1 cellular context compared by ENCODE assay signal in the genomic region with DNA sequence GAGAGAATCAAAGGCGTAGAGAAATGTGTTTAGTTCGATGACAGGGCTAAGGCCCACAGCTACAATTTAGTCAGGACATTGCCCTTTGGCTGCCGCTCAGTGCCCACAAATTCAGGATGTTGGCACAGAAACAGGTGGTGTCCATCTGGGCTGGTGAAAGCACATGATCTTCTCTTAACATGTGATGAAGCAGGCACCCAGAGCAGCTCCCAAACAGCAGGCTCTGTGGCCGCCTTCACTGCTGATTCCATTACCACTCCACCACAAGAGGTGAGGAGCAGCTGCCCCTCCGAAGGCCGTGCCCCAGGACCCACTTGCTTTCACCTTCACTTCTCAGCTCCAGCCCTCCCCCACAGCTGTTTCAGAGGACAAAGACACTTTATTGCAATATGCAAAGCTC.
TF ChIP-seq lines count a peak whose summit lies in the region.

No MANE protein-coding gene starts in this region.

TF ChIP-seq in WTC11, 78 proteins besides CTCF, POLR2A, EP300 and RAD21 (continued from another document):
- TF ChIP-seq, protein P1, sequence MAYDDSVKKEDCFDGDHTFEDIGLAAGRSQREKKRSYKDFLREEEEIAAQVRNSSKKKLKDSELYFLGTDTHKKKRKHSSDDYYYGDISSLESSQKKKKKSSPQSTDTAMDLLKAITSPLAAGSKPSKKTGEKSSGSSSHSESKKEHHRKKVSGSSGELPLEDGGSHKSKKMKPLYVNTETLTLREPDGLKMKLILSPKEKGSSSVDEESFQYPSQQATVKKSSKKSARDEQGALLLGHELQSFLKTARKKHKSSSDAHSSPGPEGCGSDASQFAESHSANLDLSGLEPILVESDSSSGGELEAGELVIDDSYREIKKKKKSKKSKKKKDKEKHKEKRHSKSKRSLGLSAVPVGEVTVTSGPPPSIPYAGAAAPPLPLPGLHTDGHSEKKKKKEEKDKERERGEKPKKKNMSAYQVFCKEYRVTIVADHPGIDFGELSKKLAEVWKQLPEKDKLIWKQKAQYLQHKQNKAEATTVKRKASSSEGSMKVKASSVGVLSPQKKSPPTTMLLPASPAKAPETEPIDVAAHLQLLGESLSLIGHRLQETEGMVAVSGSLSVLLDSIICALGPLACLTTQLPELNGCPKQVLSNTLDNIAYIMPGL (CRISPR knock-in tag; IDR thresholded peaks at IDR 0.05), result no peak
- no peak for TF ChIP-seq IRF2 (CRISPR knock-in tag; IDR thresholded peaks at IDR 0.05; ENCODE audit: borderline replicate concordance, low read depth)
- no peak for TF ChIP-seq TEAD1 (CRISPR knock-in tag; IDR thresholded peaks at IDR 0.05)
- no peak for TF ChIP-seq ETV6 (CRISPR knock-in tag; IDR thresholded peaks at IDR 0.05)
- no peak for TF ChIP-seq TCF7 (CRISPR knock-in tag; IDR thresholded peaks at IDR 0.05; ENCODE audit: low read depth)
- TF ChIP-seq, protein P2, sequence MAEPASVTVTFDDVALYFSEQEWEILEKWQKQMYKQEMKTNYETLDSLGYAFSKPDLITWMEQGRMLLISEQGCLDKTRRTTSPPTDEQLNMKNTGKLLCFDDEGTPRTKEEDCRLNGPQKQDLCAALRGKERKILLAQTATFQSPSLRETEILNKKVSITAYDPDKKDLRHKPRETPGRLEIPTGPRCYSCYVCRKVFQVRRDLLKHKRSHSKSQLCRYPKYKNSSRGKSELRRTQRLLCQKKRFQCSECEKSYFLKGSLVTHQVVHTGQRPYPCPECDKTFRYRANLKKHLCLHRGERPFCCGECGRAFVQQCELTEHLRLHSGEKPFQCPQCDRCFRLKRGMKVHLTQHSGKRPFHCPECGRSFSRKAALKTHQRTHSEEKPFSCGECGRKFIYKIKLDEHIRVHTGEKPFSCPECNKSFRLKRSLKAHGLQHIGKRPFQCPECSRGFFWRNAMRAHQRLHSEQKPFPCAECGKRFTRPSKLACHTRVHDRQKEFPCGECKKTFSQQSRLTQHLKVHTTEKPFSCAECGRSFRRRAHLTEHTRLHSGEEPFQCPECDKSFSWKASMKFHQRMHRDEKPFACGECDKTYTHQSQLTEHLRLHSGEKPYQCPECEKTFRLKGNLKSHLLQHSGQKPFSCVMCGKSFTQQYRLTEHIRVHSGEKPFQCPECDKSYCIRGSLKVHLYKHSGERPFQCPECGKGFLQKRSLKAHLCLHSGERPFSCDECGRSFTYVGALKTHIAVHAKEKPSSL (CRISPR knock-in tag; conservative IDR thresholded peaks at IDR 0.05), result no peak
- TF ChIP-seq, protein P3, sequence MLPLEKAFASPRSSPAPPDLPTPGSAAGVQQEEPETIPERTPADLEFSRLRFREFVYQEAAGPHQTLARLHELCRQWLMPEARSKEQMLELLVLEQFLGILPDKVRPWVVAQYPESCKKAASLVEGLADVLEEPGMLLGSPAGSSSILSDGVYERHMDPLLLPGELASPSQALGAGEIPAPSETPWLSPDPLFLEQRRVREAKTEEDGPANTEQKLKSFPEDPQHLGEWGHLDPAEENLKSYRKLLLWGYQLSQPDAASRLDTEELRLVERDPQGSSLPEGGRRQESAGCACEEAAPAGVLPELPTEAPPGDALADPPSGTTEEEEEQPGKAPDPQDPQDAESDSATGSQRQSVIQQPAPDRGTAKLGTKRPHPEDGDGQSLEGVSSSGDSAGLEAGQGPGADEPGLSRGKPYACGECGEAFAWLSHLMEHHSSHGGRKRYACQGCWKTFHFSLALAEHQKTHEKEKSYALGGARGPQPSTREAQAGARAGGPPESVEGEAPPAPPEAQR (CRISPR knock-in tag; IDR thresholded peaks at IDR 0.05), result no peak
- no peak for TF ChIP-seq TP53 (CRISPR knock-in tag; IDR thresholded peaks at IDR 0.05)
- TF ChIP-seq, protein P4, sequence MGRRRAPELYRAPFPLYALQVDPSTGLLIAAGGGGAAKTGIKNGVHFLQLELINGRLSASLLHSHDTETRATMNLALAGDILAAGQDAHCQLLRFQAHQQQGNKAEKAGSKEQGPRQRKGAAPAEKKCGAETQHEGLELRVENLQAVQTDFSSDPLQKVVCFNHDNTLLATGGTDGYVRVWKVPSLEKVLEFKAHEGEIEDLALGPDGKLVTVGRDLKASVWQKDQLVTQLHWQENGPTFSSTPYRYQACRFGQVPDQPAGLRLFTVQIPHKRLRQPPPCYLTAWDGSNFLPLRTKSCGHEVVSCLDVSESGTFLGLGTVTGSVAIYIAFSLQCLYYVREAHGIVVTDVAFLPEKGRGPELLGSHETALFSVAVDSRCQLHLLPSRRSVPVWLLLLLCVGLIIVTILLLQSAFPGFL (CRISPR knock-in tag; IDR thresholded peaks at IDR 0.05; ENCODE audit: borderline replicate concordance), result no peak
- TF ChIP-seq, protein P5, sequence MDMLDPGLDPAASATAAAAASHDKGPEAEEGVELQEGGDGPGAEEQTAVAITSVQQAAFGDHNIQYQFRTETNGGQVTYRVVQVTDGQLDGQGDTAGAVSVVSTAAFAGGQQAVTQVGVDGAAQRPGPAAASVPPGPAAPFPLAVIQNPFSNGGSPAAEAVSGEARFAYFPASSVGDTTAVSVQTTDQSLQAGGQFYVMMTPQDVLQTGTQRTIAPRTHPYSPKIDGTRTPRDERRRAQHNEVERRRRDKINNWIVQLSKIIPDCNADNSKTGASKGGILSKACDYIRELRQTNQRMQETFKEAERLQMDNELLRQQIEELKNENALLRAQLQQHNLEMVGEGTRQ (CRISPR knock-in tag; IDR thresholded peaks at IDR 0.05), result no peak
- TF ChIP-seq, protein P6, sequence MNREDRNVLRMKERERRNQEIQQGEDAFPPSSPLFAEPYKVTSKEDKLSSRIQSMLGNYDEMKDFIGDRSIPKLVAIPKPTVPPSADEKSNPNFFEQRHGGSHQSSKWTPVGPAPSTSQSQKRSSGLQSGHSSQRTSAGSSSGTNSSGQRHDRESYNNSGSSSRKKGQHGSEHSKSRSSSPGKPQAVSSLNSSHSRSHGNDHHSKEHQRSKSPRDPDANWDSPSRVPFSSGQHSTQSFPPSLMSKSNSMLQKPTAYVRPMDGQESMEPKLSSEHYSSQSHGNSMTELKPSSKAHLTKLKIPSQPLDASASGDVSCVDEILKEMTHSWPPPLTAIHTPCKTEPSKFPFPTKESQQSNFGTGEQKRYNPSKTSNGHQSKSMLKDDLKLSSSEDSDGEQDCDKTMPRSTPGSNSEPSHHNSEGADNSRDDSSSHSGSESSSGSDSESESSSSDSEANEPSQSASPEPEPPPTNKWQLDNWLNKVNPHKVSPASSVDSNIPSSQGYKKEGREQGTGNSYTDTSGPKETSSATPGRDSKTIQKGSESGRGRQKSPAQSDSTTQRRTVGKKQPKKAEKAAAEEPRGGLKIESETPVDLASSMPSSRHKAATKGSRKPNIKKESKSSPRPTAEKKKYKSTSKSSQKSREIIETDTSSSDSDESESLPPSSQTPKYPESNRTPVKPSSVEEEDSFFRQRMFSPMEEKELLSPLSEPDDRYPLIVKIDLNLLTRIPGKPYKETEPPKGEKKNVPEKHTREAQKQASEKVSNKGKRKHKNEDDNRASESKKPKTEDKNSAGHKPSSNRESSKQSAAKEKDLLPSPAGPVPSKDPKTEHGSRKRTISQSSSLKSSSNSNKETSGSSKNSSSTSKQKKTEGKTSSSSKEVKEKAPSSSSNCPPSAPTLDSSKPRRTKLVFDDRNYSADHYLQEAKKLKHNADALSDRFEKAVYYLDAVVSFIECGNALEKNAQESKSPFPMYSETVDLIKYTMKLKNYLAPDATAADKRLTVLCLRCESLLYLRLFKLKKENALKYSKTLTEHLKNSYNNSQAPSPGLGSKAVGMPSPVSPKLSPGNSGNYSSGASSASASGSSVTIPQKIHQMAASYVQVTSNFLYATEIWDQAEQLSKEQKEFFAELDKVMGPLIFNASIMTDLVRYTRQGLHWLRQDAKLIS (CRISPR knock-in tag; IDR thresholded peaks at IDR 0.05; ENCODE audit: borderline replicate concordance), result no peak
- TF ChIP-seq ZNF396 (CRISPR knock-in tag; IDR thresholded peaks at IDR 0.05; ENCODE audit: borderline replicate concordance), result no peak
- no peak for TF ChIP-seq TEAD4 (CRISPR knock-in tag; IDR thresholded peaks at IDR 0.05)
- TF ChIP-seq, protein P7, sequence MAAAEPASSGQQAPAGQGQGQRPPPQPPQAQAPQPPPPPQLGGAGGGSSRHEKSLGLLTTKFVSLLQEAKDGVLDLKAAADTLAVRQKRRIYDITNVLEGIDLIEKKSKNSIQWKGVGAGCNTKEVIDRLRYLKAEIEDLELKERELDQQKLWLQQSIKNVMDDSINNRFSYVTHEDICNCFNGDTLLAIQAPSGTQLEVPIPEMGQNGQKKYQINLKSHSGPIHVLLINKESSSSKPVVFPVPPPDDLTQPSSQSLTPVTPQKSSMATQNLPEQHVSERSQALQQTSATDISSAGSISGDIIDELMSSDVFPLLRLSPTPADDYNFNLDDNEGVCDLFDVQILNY (CRISPR knock-in tag; IDR thresholded peaks at IDR 0.05), result no peak
- no peak for TF ChIP-seq EMX1 (CRISPR knock-in tag; IDR thresholded peaks at IDR 0.05)
- TF ChIP-seq, protein P8, sequence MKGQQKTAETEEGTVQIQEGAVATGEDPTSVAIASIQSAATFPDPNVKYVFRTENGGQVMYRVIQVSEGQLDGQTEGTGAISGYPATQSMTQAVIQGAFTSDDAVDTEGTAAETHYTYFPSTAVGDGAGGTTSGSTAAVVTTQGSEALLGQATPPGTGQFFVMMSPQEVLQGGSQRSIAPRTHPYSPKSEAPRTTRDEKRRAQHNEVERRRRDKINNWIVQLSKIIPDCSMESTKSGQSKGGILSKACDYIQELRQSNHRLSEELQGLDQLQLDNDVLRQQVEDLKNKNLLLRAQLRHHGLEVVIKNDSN (CRISPR knock-in tag; IDR thresholded peaks at IDR 0.05), result no peak
